Comparison of ENCODE assay signal across 8 cellular contexts in genomic region chr6:125906158-125906998, GRCh38. TPM values are rescaled to one million over a fixed set of nuclear protein-coding genes. Genes with fewer than 3 reads are reported as not detected.
DNase-seq lines count a peak whose midpoint lies in the region; ATAC-seq, FAIRE-seq and TF ChIP-seq lines count a peak whose summit lies in the region.

No MANE protein-coding gene starts in this region.

- H3K9me3 Mint-ChIP-seq in activated CD4-positive, alpha-beta T cell treated with anti-CD3 and anti-CD28 coated beads, Interleukin-2, amount 10 ng/mL, durations not matched to agents 7 days and 5 days = no peaks in the 10 kb centered on the region

- no peak for FAIRE-seq in pancreas (lab: Jason Lieb, UNC)

- no peaks in the 10 kb centered on the region for H3K36me3 ChIP-seq in pancreas

- H3K27ac ChIP-seq in pancreas = peak overlapping the region in 1 of 4 donors; percentile 12

- intact Hi-C loops in pancreas (cut with DNase I) = no loop called here

- H3K36me3 Mint-ChIP-seq in activated CD4-positive, alpha-beta T cell treated with anti-CD3 and anti-CD28 coated beads, Interleukin-2, amount 10 ng/mL, durations not matched to agents 7 days and 5 days (ENCODE audit: low read depth) = peaks cover 22% of the 10 kb centered on the region

- H3K27me3 ChIP-seq in pancreas = no peaks in the 10 kb centered on the region

- WGBS in pancreas, 2 donors = 72 to 75% methylated on average over 5 of the region's 5 CpGs

- ATAC-seq in pancreas (peak; percentile 71 to 83 (median 76)), GM19397 (IDR thresholded peaks at IDR 0.05; ENCODE audit: unreplicated experiment) (no peak), HG02981 (IDR thresholded peaks at IDR 0.05; ENCODE audit: unreplicated experiment) (no peak), GM18907 (IDR thresholded peaks at IDR 0.05; ENCODE audit: unreplicated experiment) (no peak)

- no peak for DNase-seq in GM12864 (ENCODE audit: low read depth)
- peak; percentile 43 for DNase-seq in LHCN-M2 (ENCODE audit: low read depth)
- peak; percentile 55 for DNase-seq in activated CD4-positive, alpha-beta T cell treated with anti-CD3 and anti-CD28 coated beads, Interleukin-2, amount 10 ng/mL, durations not matched to agents 7 days and 5 days
- peak; percentile 51 for DNase-seq in epithelial cell of esophagus (ENCODE audit: low read depth)
- DNase-seq in pancreas = peak in 5 of 6 donors; percentile 22 to 62 (median 49)

- POLR2A ChIA-PET in activated CD4-positive, alpha-beta T cell treated with anti-CD3 and anti-CD28 coated beads, Interleukin-2, amount 10 ng/mL, durations not matched to agents 7 days and 5 days (lab: Charles Lee) = no interaction called here

- H3K4me3 ChIP-seq in GM12864 (ENCODE audit: low read depth, low read length) (no peak overlapping the region), epithelial cell of esophagus (ENCODE audit: low read length) (no peak overlapping the region), pancreas (no peak overlapping the region)

- H3K27me3 Mint-ChIP-seq in activated CD4-positive, alpha-beta T cell treated with anti-CD3 and anti-CD28 coated beads, Interleukin-2, amount 10 ng/mL, durations not matched to agents 7 days and 5 days = no peaks in the 10 kb centered on the region

- no peaks in the 10 kb centered on the region for H3K9me3 ChIP-seq in pancreas

- CTCF ChIA-PET in activated CD4-positive, alpha-beta T cell treated with anti-CD3 and anti-CD28 coated beads, Interleukin-2, amount 10 ng/mL, durations not matched to agents 7 days and 5 days (lab: Charles Lee) = interaction anchor here (0.9 to 2.8 kb wide), 15 partner anchors 9 to 125 kb away, joined by 3 to 19 read pairs (median 4); partner anchors contain the start of genes HINT3 and NCOA7

- no peak overlapping the region for H3K27ac Mint-ChIP-seq in activated CD4-positive, alpha-beta T cell treated with anti-CD3 and anti-CD28 coated beads, Interleukin-2, amount 10 ng/mL, durations not matched to agents 7 days and 5 days

- H3K4me1 ChIP-seq in pancreas = peaks cover 0 to 5% (median 0%) of the 10 kb centered on the region in 3 donors

- no peak overlapping the region for H3K4me3 Mint-ChIP-seq in activated CD4-positive, alpha-beta T cell treated with anti-CD3 and anti-CD28 coated beads, Interleukin-2, amount 10 ng/mL, durations not matched to agents 7 days and 5 days

- peaks cover 31% of the 10 kb centered on the region for H3K4me1 Mint-ChIP-seq in activated CD4-positive, alpha-beta T cell treated with anti-CD3 and anti-CD28 coated beads, Interleukin-2, amount 10 ng/mL, durations not matched to agents 7 days and 5 days

- peak; percentile 97 for TF ChIP-seq CTCF in GM12864 (IDR thresholded peaks at IDR 0.05; ENCODE audit: low read depth, low read length, missing control alignments)
- TF ChIP-seq CTCF in epithelial cell of esophagus (IDR thresholded peaks at IDR 0.05; ENCODE audit: insufficient read depth, low read depth, low read length, missing control alignments) = peak; percentile 74
- peak; percentile 46 to 69 (median 54) for TF ChIP-seq CTCF in pancreas (IDR thresholded peaks at IDR 0.05)

RNA-seq across cellular contexts. Expression of gene HINT3, which starts 50.2 kb away (rescaled TPM):
- total RNA-seq in LHCN-M2 (2014; rRNA removed) = 9.7 and 10.9 TPM in 2 replicates
- polyA plus RNA-seq in LHCN-M2 (2012) = 3.6 TPM
- total RNA-seq in activated CD4-positive, alpha-beta T cell treated with anti-CD3 and anti-CD28 coated beads, Interleukin-2, amount 10 ng/mL, durations not matched to agents 7 days and 5 days = 1 to 10 TPM; 7.5 to 8.3 TPM
- 10 to 100 TPM in 5 of 6 donors, 1 to 10 TPM in 1; 9.9 to 15.7 (median 11.9) TPM for total RNA-seq in pancreas
- 1 to 10 TPM; 2.6 to 8.7 TPM for polyA plus RNA-seq in pancreas

Comparison
In these comparisons a context has a peak if more than half of its experiments do, and no peak if none do; other contexts are left out.
1. ATAC-seq: peak in pancreas (4 of 4); none in GM19397 (single experiment), HG02981 (single experiment) and GM18907 (single experiment).
2. Peak in every context shown above with its lines, with median percentiles within 50 percentile points of each other: CTCF ChIP-seq.